Comparison of ENCODE assay signal across 7 cellular contexts in genomic region chr4:76307670-76308014, GRCh38. TPM values are rescaled to one million over a fixed set of nuclear protein-coding genes. Genes with fewer than 3 reads are reported as not detected.
DNase-seq lines count a peak whose midpoint lies in the region; ATAC-seq and TF ChIP-seq lines count a peak whose summit lies in the region.

No MANE protein-coding gene starts in this region.

- peaks cover 12% of the 10 kb centered on the region for H3K36me3 ChIP-seq in HUES48 (ENCODE audit: control insufficient read depth, insufficient read depth, low read length)
- peaks cover 5 to 11% of the 10 kb centered on the region in 2 donors for H3K36me3 ChIP-seq in ascending aorta

- 0 out of 2 replicates have a peak, but pooled peaks cover 7% of the 10 kb centered on the region for H3K4me1 ChIP-seq in HUES48 (ENCODE audit: control insufficient read depth, insufficient read depth, low read length)
- H3K4me1 ChIP-seq in ascending aorta: peaks cover 0 to 15% of the 10 kb centered on the region in 2 donors

- H3K9me3 ChIP-seq in HUES48 (ENCODE audit: control insufficient read depth, insufficient read depth, low read length) (no peaks in the 10 kb centered on the region), ascending aorta (no peaks in the 10 kb centered on the region)

- H3K27me3 Mint-ChIP-seq in immature natural killer cell (ENCODE audit: low read depth in 3 of 3): peaks cover 0 to 11% (median 0%) of the 10 kb centered on the region in 3 donors

- H3K4me3 Mint-ChIP-seq in immature natural killer cell: peak overlapping the region in 4 of 5 donors; percentile 71 to 87 (median 82)
- peak overlapping the region; percentile 63 for H3K4me3 Mint-ChIP-seq in stimulated activated effector memory CD8-positive, alpha-beta T cell treated with anti-CD3 and anti-CD28 coated beads, Interleukin-12 subunit alpha, Interleukin-12 subunit beta, amount 100 ng/mL, for 72 hours

- no peak for TF ChIP-seq CTCF in ascending aorta (IDR thresholded peaks at IDR 0.05)

- ATAC-seq in stimulated activated effector memory CD8-positive, alpha-beta T cell treated with anti-CD3 and anti-CD28 coated beads, Interleukin-12 subunit alpha, Interleukin-12 subunit beta, amount 100 ng/mL, for 72 hours: no peak
- ATAC-seq in HG02884 (IDR thresholded peaks at IDR 0.05; ENCODE audit: unreplicated experiment): no peak
- ATAC-seq in HG02981 (IDR thresholded peaks at IDR 0.05; ENCODE audit: unreplicated experiment): no peak

- no peak for DNase-seq in ascending aorta (ENCODE audit: low spot score in 2 of 2)
- DNase-seq in immature natural killer cell: no peak
- DNase-seq in stimulated activated effector memory CD8-positive, alpha-beta T cell treated with anti-CD3 and anti-CD28 coated beads, Interleukin-12 subunit alpha, Interleukin-12 subunit beta, amount 100 ng/mL, for 72 hours (ENCODE audit: low spot score in 2 of 2): no peak
- DNase-seq in DMS79 (lab: John Stamatoyannopoulos, UW): no peak

- H3K9me3 Mint-ChIP-seq in immature natural killer cell: no peaks in the 10 kb centered on the region
- H3K9me3 Mint-ChIP-seq in stimulated activated effector memory CD8-positive, alpha-beta T cell treated with anti-CD3 and anti-CD28 coated beads, Interleukin-12 subunit alpha, Interleukin-12 subunit beta, amount 100 ng/mL, for 72 hours: no peaks in the 10 kb centered on the region

- no peak overlapping the region for H3K27ac ChIP-seq in HUES48 (ENCODE audit: low read depth, low read length)
- H3K27ac ChIP-seq in ascending aorta: peak overlapping the region; percentile 79 to 87

- H3K4me1 Mint-ChIP-seq in immature natural killer cell: peaks cover 22 to 26% of the 10 kb centered on the region in 2 donors
- peaks cover 29% of the 10 kb centered on the region for H3K4me1 Mint-ChIP-seq in stimulated activated effector memory CD8-positive, alpha-beta T cell treated with anti-CD3 and anti-CD28 coated beads, Interleukin-12 subunit alpha, Interleukin-12 subunit beta, amount 100 ng/mL, for 72 hours

- peaks cover 0 to 4% (median 0%) of the 10 kb centered on the region in 3 donors for H3K36me3 Mint-ChIP-seq in immature natural killer cell
- no peaks in the 10 kb centered on the region for H3K36me3 Mint-ChIP-seq in stimulated activated effector memory CD8-positive, alpha-beta T cell treated with anti-CD3 and anti-CD28 coated beads, Interleukin-12 subunit alpha, Interleukin-12 subunit beta, amount 100 ng/mL, for 72 hours

- H3K27me3 ChIP-seq in HUES48 (ENCODE audit: control insufficient read depth, insufficient read depth, low read length): peaks cover 17% of the 10 kb centered on the region
- no peaks in the 10 kb centered on the region for H3K27me3 ChIP-seq in ascending aorta

- peak overlapping the region; percentile 92 for H3K4me3 ChIP-seq in HUES48 (ENCODE audit: low read depth, low read length)
- peak overlapping the region; percentile 68 to 72 for H3K4me3 ChIP-seq in ascending aorta

- no peak overlapping the region for H3K9ac ChIP-seq in HUES48 (ENCODE audit: low read depth, low read length)

- intact Hi-C loops in ascending aorta (cut with DNase I): loop anchor here (2.0 to 5.0 kb wide), 5 partner anchors 57 to 200 kb away; partner anchors contain the start of genes CCDC158, FAM47E and SCARB2

- H3K27ac Mint-ChIP-seq in immature natural killer cell: no peak overlapping the region
- H3K27ac Mint-ChIP-seq in stimulated activated effector memory CD8-positive, alpha-beta T cell treated with anti-CD3 and anti-CD28 coated beads, Interleukin-12 subunit alpha, Interleukin-12 subunit beta, amount 100 ng/mL, for 72 hours: no peak overlapping the region

RNA-seq across cellular contexts. Expression of gene STBD1, which starts 1.1 kb away (rescaled TPM):
- 19.9 TPM for total RNA-seq in ascending aorta
- 1 to 10 TPM in 1 of 3 donors, under 1 TPM in 2; 0.89 to 2.1 (median 0.91) TPM for polyA plus RNA-seq in immature natural killer cell

RNA-seq across cellular contexts. Expression of gene FAM47E, which starts 56.1 kb away (rescaled TPM):
- total RNA-seq in ascending aorta: not detected
- not detected for polyA plus RNA-seq in immature natural killer cell
